1 cellular context compared by ENCODE assay signal in the genomic region with DNA sequence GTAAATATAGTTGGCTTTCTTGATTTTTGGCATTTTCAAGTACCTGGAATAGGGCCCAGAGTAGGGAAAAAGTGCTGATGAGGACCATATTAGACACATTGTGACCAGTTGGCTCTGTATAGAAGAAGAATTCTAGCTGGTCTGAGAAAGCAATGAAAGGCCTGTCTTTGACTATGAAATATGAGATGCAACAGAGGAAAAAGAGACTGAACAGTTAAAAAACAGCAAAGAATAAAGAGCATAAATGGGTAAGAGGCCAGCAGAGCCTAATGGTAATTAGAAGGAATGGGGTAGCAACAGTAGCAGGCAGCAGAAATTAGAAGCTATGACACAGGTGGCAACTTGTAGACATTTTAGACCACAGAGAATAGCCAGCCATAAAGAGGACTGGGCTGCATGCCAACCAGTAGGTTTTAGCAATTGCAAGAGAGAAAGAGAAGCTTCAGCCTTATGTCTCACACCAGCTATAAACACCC.
TF ChIP-seq lines count a peak whose summit lies in the region.

No MANE protein-coding gene starts in this region.

TF ChIP-seq in SK-N-SH treated with all-trans-retinoic acid at 6 μM for 48 hours, 23 proteins besides CTCF, POLR2A, EP300 and RAD21 (continued from another document):
- TF ChIP-seq, protein P1, sequence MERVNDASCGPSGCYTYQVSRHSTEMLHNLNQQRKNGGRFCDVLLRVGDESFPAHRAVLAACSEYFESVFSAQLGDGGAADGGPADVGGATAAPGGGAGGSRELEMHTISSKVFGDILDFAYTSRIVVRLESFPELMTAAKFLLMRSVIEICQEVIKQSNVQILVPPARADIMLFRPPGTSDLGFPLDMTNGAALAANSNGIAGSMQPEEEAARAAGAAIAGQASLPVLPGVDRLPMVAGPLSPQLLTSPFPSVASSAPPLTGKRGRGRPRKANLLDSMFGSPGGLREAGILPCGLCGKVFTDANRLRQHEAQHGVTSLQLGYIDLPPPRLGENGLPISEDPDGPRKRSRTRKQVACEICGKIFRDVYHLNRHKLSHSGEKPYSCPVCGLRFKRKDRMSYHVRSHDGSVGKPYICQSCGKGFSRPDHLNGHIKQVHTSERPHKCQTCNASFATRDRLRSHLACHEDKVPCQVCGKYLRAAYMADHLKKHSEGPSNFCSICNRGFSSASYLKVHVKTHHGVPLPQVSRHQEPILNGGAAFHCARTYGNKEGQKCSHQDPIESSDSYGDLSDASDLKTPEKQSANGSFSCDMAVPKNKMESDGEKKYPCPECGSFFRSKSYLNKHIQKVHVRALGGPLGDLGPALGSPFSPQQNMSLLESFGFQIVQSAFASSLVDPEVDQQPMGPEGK (CRISPR knock-in tag; IDR thresholded peaks at IDR 0.05; ENCODE audit: borderline replicate concordance): no peak
- TF ChIP-seq GLIS3 (CRISPR knock-in tag; IDR thresholded peaks at IDR 0.05): no peak
- no peak for TF ChIP-seq ZFP3 (CRISPR knock-in tag; IDR thresholded peaks at IDR 0.05)
- no peak for TF ChIP-seq ZNF8 (CRISPR knock-in tag; IDR thresholded peaks at IDR 0.05)
- no peak for TF ChIP-seq ZFP30 (CRISPR knock-in tag; IDR thresholded peaks at IDR 0.05)
- TF ChIP-seq ARNTL (CRISPR knock-in tag; IDR thresholded peaks at IDR 0.05; ENCODE audit: borderline replicate concordance, low read depth): no peak
- TF ChIP-seq ISL1 (CRISPR knock-in tag; IDR thresholded peaks at IDR 0.05): no peak
- TF ChIP-seq RARB (CRISPR knock-in tag; IDR thresholded peaks at IDR 0.05): no peak
- TF ChIP-seq, protein P2, sequence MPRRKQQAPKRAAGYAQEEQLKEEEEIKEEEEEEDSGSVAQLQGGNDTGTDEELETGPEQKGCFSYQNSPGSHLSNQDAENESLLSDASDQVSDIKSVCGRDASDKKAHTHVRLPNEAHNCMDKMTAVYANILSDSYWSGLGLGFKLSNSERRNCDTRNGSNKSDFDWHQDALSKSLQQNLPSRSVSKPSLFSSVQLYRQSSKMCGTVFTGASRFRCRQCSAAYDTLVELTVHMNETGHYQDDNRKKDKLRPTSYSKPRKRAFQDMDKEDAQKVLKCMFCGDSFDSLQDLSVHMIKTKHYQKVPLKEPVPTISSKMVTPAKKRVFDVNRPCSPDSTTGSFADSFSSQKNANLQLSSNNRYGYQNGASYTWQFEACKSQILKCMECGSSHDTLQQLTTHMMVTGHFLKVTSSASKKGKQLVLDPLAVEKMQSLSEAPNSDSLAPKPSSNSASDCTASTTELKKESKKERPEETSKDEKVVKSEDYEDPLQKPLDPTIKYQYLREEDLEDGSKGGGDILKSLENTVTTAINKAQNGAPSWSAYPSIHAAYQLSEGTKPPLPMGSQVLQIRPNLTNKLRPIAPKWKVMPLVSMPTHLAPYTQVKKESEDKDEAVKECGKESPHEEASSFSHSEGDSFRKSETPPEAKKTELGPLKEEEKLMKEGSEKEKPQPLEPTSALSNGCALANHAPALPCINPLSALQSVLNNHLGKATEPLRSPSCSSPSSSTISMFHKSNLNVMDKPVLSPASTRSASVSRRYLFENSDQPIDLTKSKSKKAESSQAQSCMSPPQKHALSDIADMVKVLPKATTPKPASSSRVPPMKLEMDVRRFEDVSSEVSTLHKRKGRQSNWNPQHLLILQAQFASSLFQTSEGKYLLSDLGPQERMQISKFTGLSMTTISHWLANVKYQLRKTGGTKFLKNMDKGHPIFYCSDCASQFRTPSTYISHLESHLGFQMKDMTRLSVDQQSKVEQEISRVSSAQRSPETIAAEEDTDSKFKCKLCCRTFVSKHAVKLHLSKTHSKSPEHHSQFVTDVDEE (CRISPR knock-in tag; IDR thresholded peaks at IDR 0.05): no peak
- no peak for TF ChIP-seq SNAI2 (CRISPR knock-in tag; IDR thresholded peaks at IDR 0.05)
- no peak for TF ChIP-seq TOX (CRISPR knock-in tag; IDR thresholded peaks at IDR 0.05; ENCODE audit: borderline replicate concordance)
- TF ChIP-seq BACH2 (CRISPR knock-in tag; IDR thresholded peaks at IDR 0.05; ENCODE audit: borderline replicate concordance): no peak
- no peak for TF ChIP-seq ZC3H10 (CRISPR knock-in tag; IDR thresholded peaks at IDR 0.05)
- TF ChIP-seq ESRRG (CRISPR knock-in tag; IDR thresholded peaks at IDR 0.05): no peak
